In genomic region chr6:168662301-168662936, GRCh38 we compare ENCODE assay signal across 20 cellular contexts.
DNase-seq lines count a peak whose midpoint lies in the region; FAIRE-seq and TF ChIP-seq lines count a peak whose summit lies in the region.
"Had no signal": no experiment of that assay in that cellular context is flagged by ENCODE, and none has a peak within 500 bp of the region (broad histone marks: within the 10 kb centered on the region; RNA-seq: fewer than 3 reads in every experiment).

No MANE protein-coding gene starts in this region.

- H3K36me3 ChIP-seq in Peyer's patch: no peaks in the 10 kb centered on the region
- no peaks in the 10 kb centered on the region for H3K36me3 ChIP-seq in kidney (ENCODE audit: control insufficient read depth in 1 of 2, insufficient read depth in 2 of 2, low read length in 2 of 2)
- no peaks in the 10 kb centered on the region for H3K36me3 ChIP-seq in neuronal stem cell (replicated peaks in 1 of 2; ENCODE audit: control insufficient read depth in 2 of 2, insufficient read depth in 2 of 2, low read length in 2 of 2)
- H3K36me3 ChIP-seq in stomach: peaks cover 0 to 15% (median under 1%) of the 10 kb centered on the region in 4 donors
- H3K36me3 ChIP-seq: BE2C had no signal

- intact Hi-C loops in kidney (cut with DNase I): no loop called here
- intact Hi-C loops in stomach (cut with DNase I; ENCODE audit: low total_unique reads): no loop called here

- H2BK12ac ChIP-seq in neuronal stem cell (ENCODE audit: low read length): no peak overlapping the region

- H4K8ac ChIP-seq in neuronal stem cell (ENCODE audit: low read depth, low read length): no peak overlapping the region

- H3K4me3 ChIP-seq in Peyer's patch: no peak overlapping the region
- H3K4me3 ChIP-seq in kidney (ENCODE audit: low read length in 2 of 2): no peak overlapping the region
- H3K4me3 ChIP-seq in neuronal stem cell (ENCODE audit: low read length in 2 of 2): peak overlapping the region in 1 of 2 donors; percentile 23
- no peak overlapping the region for H3K4me3 ChIP-seq in stomach
- H3K4me3 ChIP-seq: GM12878 had no signal

- no peak overlapping the region for H3K4ac ChIP-seq in neuronal stem cell (ENCODE audit: low read length)

- no peak overlapping the region for H3K14ac ChIP-seq in neuronal stem cell (ENCODE audit: low read length)

- no peak overlapping the region for H2AFZ ChIP-seq in neuronal stem cell (ENCODE audit: low read length)

- DNase-seq in Peyer's patch: peak in 2 of 3 donors; percentile 30 to 40
- DNase-seq in kidney: peak; percentile 64
- DNase-seq in neuronal stem cell (ENCODE audit: low spot score): no peak
- DNase-seq in stomach: peak; percentile 9
- DNase-seq in RWPE1 (ENCODE audit: low spot score): no peak
- DNase-seq in DMS114 treated with DMSO at 0.1 percent for 48 hours (lab: John Stamatoyannopoulos, UW; ENCODE audit: unreplicated experiment): no peak
- DNase-seq in RCC 7860 (ENCODE audit: low spot score): no peak
- no peak for DNase-seq in substantia nigra (lab: John Stamatoyannopoulos, UW)
- DNase-seq: ACHN; BE2C; CD4-positive, alpha-beta memory T cell; DND-41; EL; GOT3; H9; KBM-7 had no signal

- no peak for TF ChIP-seq POLR2A in Peyer's patch (IDR thresholded peaks at IDR 0.05)
- TF ChIP-seq POLR2A in stomach (IDR thresholded peaks at IDR 0.05): no peak

- H3K23ac ChIP-seq in neuronal stem cell (ENCODE audit: low read depth, low read length, poor library complexity): peak overlapping the region; percentile 27

- no peak overlapping the region for H4K91ac ChIP-seq in neuronal stem cell (ENCODE audit: low read depth, low read length, poor library complexity)

- CTCF ChIA-PET in RWPE1 (lab: Yijun Ruan, JAX): no interaction called here

- no peak overlapping the region for H3K4me2 ChIP-seq in neuronal stem cell (ENCODE audit: insufficient read depth, low read length, poor library complexity, severe bottlenecking)

- no peak for TF ChIP-seq EP300 in stomach (IDR thresholded peaks at IDR 0.05)

- H2BK5ac ChIP-seq in neuronal stem cell (ENCODE audit: low read length): peak overlapping the region; percentile 73

- H3K27me3 ChIP-seq in Peyer's patch (no peaks in the 10 kb centered on the region), neuronal stem cell (ENCODE audit: control insufficient read depth in 3 of 3, insufficient read depth in 3 of 3, low read depth in 1 of 3, low read length in 3 of 3) (no peaks in the 10 kb centered on the region), stomach (no peaks in the 10 kb centered on the region)
- H3K27me3 ChIP-seq: BE2C had no signal

- H3K27ac ChIP-seq in Peyer's patch: no peak overlapping the region
- H3K27ac ChIP-seq in kidney (ENCODE audit: low read depth in 2 of 2, low read length in 2 of 2): no peak overlapping the region
- no peak overlapping the region for H3K27ac ChIP-seq in neuronal stem cell (replicated peaks; ENCODE audit: low read length)
- H3K27ac ChIP-seq in stomach: no peak overlapping the region
- no peak overlapping the region for H3K27ac ChIP-seq in RWPE1
- no peak overlapping the region for H3K27ac ChIP-seq in substantia nigra (ENCODE audit: low read depth, low read length, poor library complexity, severe bottlenecking)

- no peak overlapping the region for H2BK15ac ChIP-seq in neuronal stem cell (ENCODE audit: low read length)

- H3K4me1 ChIP-seq in Peyer's patch: no peaks in the 10 kb centered on the region
- H3K4me1 ChIP-seq in kidney (ENCODE audit: control insufficient read depth in 1 of 2, insufficient read depth in 1 of 2, low read depth in 1 of 2, low read length in 2 of 2): no peaks in the 10 kb centered on the region
- peaks cover 0 to 6% of the 10 kb centered on the region in 2 donors for H3K4me1 ChIP-seq in neuronal stem cell (ENCODE audit: control insufficient read depth in 2 of 2, insufficient read depth in 1 of 2, low read depth in 1 of 2, low read length in 2 of 2)
- no peaks in the 10 kb centered on the region for H3K4me1 ChIP-seq in stomach
- H3K4me1 ChIP-seq: BE2C had no signal

- no peak overlapping the region for H2BK120ac ChIP-seq in neuronal stem cell (ENCODE audit: low read depth, low read length)

- H3K18ac ChIP-seq in neuronal stem cell (ENCODE audit: low read length): peak overlapping the region; percentile 58

- WGBS in neuronal stem cell (ENCODE audit: extremely low coverage in 2 of 2, insufficient read length in 2 of 2, insufficient replicate concordance in 1 of 2), 2 donors: no CpG with 5 or more reads among the region's 17 CpGs
- 83 to 87% (median 83%) methylated on average over 17 of the region's 17 CpGs for WGBS in stomach, 5 donors

- H2AK5ac ChIP-seq in neuronal stem cell (ENCODE audit: low read depth, low read length): peak overlapping the region; percentile 49

- H3K9ac ChIP-seq in kidney (ENCODE audit: low read length in 2 of 2) (no peak overlapping the region), neuronal stem cell (ENCODE audit: low read depth, low read length, poor library complexity) (no peak overlapping the region)

- no peak for TF ChIP-seq CTCF in Peyer's patch (IDR thresholded peaks at IDR 0.05)
- TF ChIP-seq CTCF in kidney (IDR thresholded peaks at IDR 0.05; ENCODE audit: borderline replicate concordance, extremely low read depth, insufficient read depth): no peak
- TF ChIP-seq CTCF in stomach (IDR thresholded peaks at IDR 0.05): no peak
- no peak for TF ChIP-seq CTCF in RWPE1 (conservative IDR thresholded peaks at IDR 0.05; ENCODE audit: low read depth)

- H3K79me1 ChIP-seq in neuronal stem cell (ENCODE audit: low read depth, low read length): no peaks in the 10 kb centered on the region

- H3K9me3 ChIP-seq in Peyer's patch: no peaks in the 10 kb centered on the region
- H3K9me3 ChIP-seq in kidney (ENCODE audit: control insufficient read depth in 1 of 2, low read length in 2 of 2): peaks cover 0 to 2% of the 10 kb centered on the region in 2 donors
- peaks cover 0 to 3% of the 10 kb centered on the region in 2 donors for H3K9me3 ChIP-seq in neuronal stem cell (replicated peaks in 1 of 2; ENCODE audit: control insufficient read depth in 2 of 2, insufficient read depth in 1 of 2, low read depth in 1 of 2, low read length in 2 of 2)
- peaks cover 0 to 3% (median under 1%) of the 10 kb centered on the region in 4 donors for H3K9me3 ChIP-seq in stomach
- H3K9me3 ChIP-seq: BE2C had no signal

- POLR2A ChIA-PET in RWPE1 (lab: Yijun Ruan, JAX; ENCODE audit: low non-redundant PET): no interaction called here

- FAIRE-seq in kidney (lab: Jason Lieb, UNC): no peak
- no peak for FAIRE-seq in RCC 7860 (lab: Jason Lieb, UNC)
- FAIRE-seq: A204.1, GM12878, GM19239, HepG2 had no signal

Comparison
In these comparisons a context has a peak if more than half of its experiments do, and no peak if none do; other contexts are left out.
1. DNase-seq: peak in Peyer's patch (2 of 3), kidney (single experiment) and stomach (single experiment); none in neuronal stem cell (single experiment), RWPE1 (single experiment), DMS114 treated with DMSO at 0.1 percent for 48 hours (single experiment), RCC 7860 (single experiment) and substantia nigra (0 of 49).